Comparison of ENCODE assay signal across 20 cellular contexts in genomic region chr11:74468521-74469280, GRCh38. TPM values are rescaled to one million over a fixed set of nuclear protein-coding genes. Genes with fewer than 3 reads are reported as not detected.
"Had no signal": no experiment of that assay in that cellular context is flagged by ENCODE, and none has a peak within 500 bp of the region (broad histone marks: within the 10 kb centered on the region; RNA-seq: fewer than 3 reads in every experiment).

No MANE protein-coding gene starts in this region.

- H3K9me3 ChIP-seq: body of pancreas, colonic mucosa, esophagus squamous epithelium, heart left ventricle, transverse colon had no signal

- H3K36me3 Mint-ChIP-seq: activated naive CD8-positive, alpha-beta T cell treated with anti-CD3 and anti-CD28 coated beads for 36 hours had no signal

- H3K4me3 Mint-ChIP-seq: activated B cell treated with CpG ODN at 0.5 μM for 24 hours; activated CD8-positive, alpha-beta T cell treated with anti-CD3 and anti-CD28 coated beads, Interleukin-2, amount 10 ng/mL, durations not matched to agents 7 days and 5 days; activated naive CD8-positive, alpha-beta T cell treated with anti-CD3 and anti-CD28 coated beads for 36 hours; immature natural killer cell had no signal

- ATAC-seq: activated CD8-positive, alpha-beta T cell treated with anti-CD3 and anti-CD28 coated beads, Interleukin-2, amount 10 ng/mL, durations not matched to agents 7 days and 5 days; body of pancreas; heart left ventricle; stimulated activated naive CD8-positive, alpha-beta T cell treated with anti-CD3 and anti-CD28 coated beads, Interleukin-15, Interleukin-2, amounts not matched to agents 100 U/mL and 50 U/mL, for 24 hours had no signal

- H3K4me3 ChIP-seq: body of pancreas, colonic mucosa, skin epidermis, transverse colon had no signal

- H3K27me3 ChIP-seq: body of pancreas, colonic mucosa, transverse colon had no signal

- DNase-seq: activated B cell treated with CpG ODN at 0.5 μM for 24 hours; activated CD4-positive, alpha-beta T cell treated with anti-CD3 and anti-CD28 coated beads for 48 hours; activated CD8-positive, alpha-beta memory T cell treated with anti-CD3 and anti-CD28 coated beads, Interleukin-2, amount 50 U/mL, for 4 hours; activated CD8-positive, alpha-beta T cell treated with anti-CD3 and anti-CD28 coated beads, Interleukin-2, amount 10 ng/mL, durations not matched to agents 7 days and 5 days; activated gamma-delta T cell; activated naive CD8-positive, alpha-beta T cell treated with anti-CD3 and anti-CD28 coated beads for 36 hours; activated T-cell treated with anti-CD3 and anti-CD28 coated beads, Interleukin-2, amount 50 U/mL, for 48 hours; amygdala; body of pancreas; central memory CD4-positive, alpha-beta T cell; colonic mucosa; effector CD4-positive, alpha-beta T cell; esophagus squamous epithelium; heart left ventricle; immature natural killer cell; stimulated activated CD4-positive, alpha-beta T cell treated with anti-CD3 and anti-CD28 coated beads, Interleukin-4, amount 100 ng/mL, for 4 hours; stimulated activated CD8-positive, alpha-beta memory T cell treated with anti-CD3 and anti-CD28 coated beads, Interleukin-4, amount 100 ng/mL, for 48 hours; stimulated activated naive CD8-positive, alpha-beta T cell treated with anti-CD3 and anti-CD28 coated beads, Interleukin-15, Interleukin-2, amounts not matched to agents 100 U/mL and 50 U/mL, for 24 hours; transverse colon had no signal

- H3K27ac Mint-ChIP-seq: activated B cell treated with CpG ODN at 0.5 μM for 24 hours; activated CD8-positive, alpha-beta T cell treated with anti-CD3 and anti-CD28 coated beads, Interleukin-2, amount 10 ng/mL, durations not matched to agents 7 days and 5 days; activated naive CD8-positive, alpha-beta T cell treated with anti-CD3 and anti-CD28 coated beads for 36 hours; immature natural killer cell had no signal

- H3K36me3 ChIP-seq: colonic mucosa, esophagus squamous epithelium, heart left ventricle, transverse colon had no signal

- H3K4me1 ChIP-seq: colonic mucosa had no signal

- H3K9me3 Mint-ChIP-seq: activated B cell treated with CpG ODN at 0.5 μM for 24 hours; activated naive CD8-positive, alpha-beta T cell treated with anti-CD3 and anti-CD28 coated beads for 36 hours; immature natural killer cell had no signal

RNA-seq across cellular contexts. Expression of gene KCNE3, which starts 1.4 kb away (rescaled TPM):
- total RNA-seq: activated B cell treated with CpG ODN at 0.5 μM for 24 hours; activated CD8-positive, alpha-beta T cell treated with anti-CD3 and anti-CD28 coated beads, Interleukin-2, amount 10 ng/mL, durations not matched to agents 7 days and 5 days; activated naive CD8-positive, alpha-beta T cell treated with anti-CD3 and anti-CD28 coated beads for 36 hours had no signal
